ENCODE assay signal across 1 cellular context in the genomic region with DNA sequence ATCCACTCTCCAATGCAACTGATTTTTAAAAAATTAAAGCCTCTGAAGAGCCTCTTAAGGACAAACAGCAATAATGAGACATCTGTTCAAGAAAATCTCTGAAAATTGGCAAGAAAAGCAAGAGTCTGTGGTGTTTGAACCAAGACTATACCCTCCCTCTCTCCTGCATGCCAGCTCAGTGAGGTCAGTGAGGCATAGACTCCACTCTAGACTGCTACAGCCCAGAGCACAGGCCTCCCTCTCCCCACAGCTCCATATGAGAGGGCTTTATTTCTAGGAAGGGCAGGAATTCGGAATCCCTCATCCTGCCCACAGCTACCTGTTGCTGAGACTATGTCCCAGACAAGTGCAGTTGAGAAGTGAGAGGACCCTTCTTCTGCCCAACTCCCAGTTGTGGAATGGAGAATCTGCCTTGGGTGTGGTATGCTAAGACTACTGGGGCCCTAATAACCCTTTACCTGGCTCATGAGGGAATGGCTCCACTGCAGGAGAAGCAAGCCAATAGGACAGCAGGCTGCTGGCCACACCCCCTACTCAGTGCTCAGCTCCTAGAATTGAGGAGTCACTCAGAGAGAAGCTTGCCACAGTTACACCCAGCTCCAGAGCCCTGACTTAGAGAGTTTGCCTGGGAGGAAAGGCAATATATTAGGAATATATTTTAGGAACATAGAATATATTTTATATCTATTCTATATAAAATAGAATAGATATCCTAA.
TF ChIP-seq lines count a peak whose summit lies in the region.

No MANE protein-coding gene starts in this region.

TF ChIP-seq in H1, 55 proteins besides CTCF, POLR2A, EP300 and RAD21:
- TF ChIP-seq SIN3A (conservative IDR thresholded peaks at IDR 0.05 in 1 of 2, IDR thresholded peaks at IDR 0.05 in 1 of 2; ENCODE audit: low read depth in 1 of 2, low read length in 2 of 2) (no peak), CBX8 (IDR thresholded peaks at IDR 0.05; ENCODE audit: borderline replicate concordance, low read depth, low read length) (no peak), SAP30 (IDR thresholded peaks at IDR 0.05; ENCODE audit: insufficient read depth, insufficient replicate concordance, low read length) (no peak), POLR2AphosphoS5 (IDR thresholded peaks at IDR 0.05; ENCODE audit: low read depth, low read length) (no peak)
